Comparison of ENCODE assay signal across 8 cellular contexts in the genomic region with DNA sequence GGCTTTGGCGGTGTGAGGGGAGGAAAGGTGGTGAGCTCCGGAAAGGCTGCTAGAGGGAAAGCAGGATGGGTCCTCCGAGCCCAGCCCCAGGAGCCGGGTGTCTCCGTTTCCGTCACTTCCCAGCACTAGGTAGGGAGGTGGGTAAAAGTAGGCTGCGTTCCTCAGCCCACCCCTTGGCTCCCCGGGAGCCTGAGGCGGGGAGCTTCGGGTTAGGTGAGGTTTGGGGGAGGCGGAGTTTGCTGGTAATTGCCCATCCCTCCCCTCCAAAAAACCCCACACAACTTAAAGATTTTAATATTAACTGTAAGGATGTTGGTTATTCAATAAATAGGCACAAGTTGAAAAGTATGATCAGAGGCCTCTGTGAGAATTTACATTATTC. TPM values are rescaled to one million over a fixed set of nuclear protein-coding genes. Genes with fewer than 3 reads are reported as not detected.
DNase-seq lines count a peak whose midpoint lies in the region; ATAC-seq and TF ChIP-seq lines count a peak whose summit lies in the region.

No MANE protein-coding gene starts in this region.

- intact Hi-C loops in Calu3 (cut with micrococcal nuclease; ENCODE audit: unreplicated experiment) (loop anchor here (5.0 kb wide), 1 partner anchor 56 kb away; no protein-coding TSS in a partner anchor), dorsolateral prefrontal cortex (cut with DNase I) (loop anchor here (1.0 to 10.0 kb wide), 3 partner anchors 13 to 474 kb away; a partner anchor contains a TSS)

- peak overlapping the region; percentile 91 for H3K27ac ChIP-seq in HUES64 (ENCODE audit: low read depth, low read length)
- peak overlapping the region in 48 of 59 donors; percentile 2 to 99 (median 94) for H3K27ac ChIP-seq in dorsolateral prefrontal cortex
- H3K27ac ChIP-seq in neutrophil = peak overlapping the region; percentile 97

- H3K9ac ChIP-seq in HUES64 (ENCODE audit: low read depth, low read length) = peak overlapping the region; percentile 90

- TF ChIP-seq CTCF in Calu3 (IDR thresholded peaks at IDR 0.05; ENCODE audit: unreplicated experiment) (no peak), dorsolateral prefrontal cortex (IDR thresholded peaks at IDR 0.05 in 54 of 56, conservative IDR thresholded peaks at IDR 0.05 in 2 of 56; ENCODE audit: low read depth in 1 of 56, partially characterized antibody in 56 of 56) (peak in 2 of 56 donors; percentile 4 to 5), neutrophil (IDR thresholded peaks at IDR 0.05) (no peak)

- H3K4me1 ChIP-seq in HUES64 (ENCODE audit: insufficient read depth, low read length) (peaks cover 16% of the 10 kb centered on the region), neutrophil (ENCODE audit: control insufficient read depth in 1 of 2, insufficient read depth in 1 of 2, low read depth in 1 of 2, low read length in 1 of 2) (peaks cover 20 to 24% of the 10 kb centered on the region in 2 experiments)

- 2% methylated on average over 6 of the region's 11 CpGs for WGBS in HUES64

- peak overlapping the region; percentile 99 for H3K4me3 ChIP-seq in HUES64 (ENCODE audit: low read length)
- peak overlapping the region; percentile 49 to 100 (median 95) for H3K4me3 ChIP-seq in dorsolateral prefrontal cortex
- H3K4me3 ChIP-seq in neutrophil (ENCODE audit: low read depth in 1 of 2, low read length in 1 of 2) = peak overlapping the region; percentile 96 to 98

- no peaks in the 10 kb centered on the region for H3K27me3 Mint-ChIP-seq in Calu3 (ENCODE audit: unreplicated experiment)

- peak overlapping the region; percentile 93 for H3K27ac Mint-ChIP-seq in Calu3 (ENCODE audit: unreplicated experiment)

- peak overlapping the region; percentile 94 for H3K4me3 Mint-ChIP-seq in Calu3 (ENCODE audit: low read depth, unreplicated experiment)

- H3K27me3 ChIP-seq in HUES64 (ENCODE audit: insufficient read depth, low read length) = no peaks in the 10 kb centered on the region
- H3K27me3 ChIP-seq in dorsolateral prefrontal cortex = no peaks in the 10 kb centered on the region
- H3K27me3 ChIP-seq in neutrophil = no peaks in the 10 kb centered on the region

- no peaks in the 10 kb centered on the region for H3K9me3 Mint-ChIP-seq in Calu3 (ENCODE audit: low read depth, unreplicated experiment)

- H3K36me3 ChIP-seq in HUES64 (ENCODE audit: insufficient read depth, low read length) = no peaks in the 10 kb centered on the region; the same call in 1 of the 2 replicates
- H3K36me3 ChIP-seq in neutrophil = no peaks in the 10 kb centered on the region

- H3K36me3 Mint-ChIP-seq in Calu3 (ENCODE audit: insufficient read depth, unreplicated experiment) = peaks cover 27% of the 10 kb centered on the region

- DNase-seq in Calu3 (no peak), dorsolateral prefrontal cortex (no peak), EL (no peak), NCI-H1436 (lab: John Stamatoyannopoulos, UW) (no peak), DMS53 (lab: John Stamatoyannopoulos, UW) (no peak)

- H3K4me1 Mint-ChIP-seq in Calu3 (ENCODE audit: low read depth, unreplicated experiment) = no peaks in the 10 kb centered on the region

- no peaks in the 10 kb centered on the region for H3K9me3 ChIP-seq in HUES64 (ENCODE audit: insufficient read depth, low read depth, low read length)
- H3K9me3 ChIP-seq in neutrophil = no peaks in the 10 kb centered on the region

- peak; percentile 23 for ATAC-seq in GM21447 (IDR thresholded peaks at IDR 0.05; ENCODE audit: unreplicated experiment)

- CTCF ChIA-PET in Calu3 (lab: Charles Lee) = interaction anchor here (0.7 kb wide), 1 partner anchor 33 kb away, joined by 5 read pairs; no protein-coding TSS in a partner anchor

- TSS peak; percentile 84 for BruUV-seq in Calu3 (replicated peaks; lab: Mats Ljungman, UMichigan)

RNA-seq across cellular contexts. Expression of a gene that starts 0.6 kb away (rescaled TPM):
- total RNA-seq in Calu3 (2022) (46.1 and 53.9 TPM in 2 replicates), dorsolateral prefrontal cortex (100 to 1,000 TPM in 76 of 120 experiments, 10 to 100 TPM in 44; 70.3 to 129 (median 104) TPM)
- 29.2 TPM for polyA plus RNA-seq in HUES64 (2013, experiment 1 of 2)
- 31.4 TPM for polyA plus RNA-seq in HUES64 (2013, experiment 2 of 2)

RNA-seq across cellular contexts. Expression of a gene that starts 13.0 kb away (rescaled TPM):
- total RNA-seq in Calu3 (2022) = 209 and 225 TPM in 2 replicates
- 321 TPM for polyA plus RNA-seq in HUES64 (2013, experiment 1 of 2)
- 335 TPM for polyA plus RNA-seq in HUES64 (2013, experiment 2 of 2)
- 100 to 1,000 TPM in 118 of 120 experiments, 10 to 100 TPM in 2; 94.3 to 275 (median 200) TPM for total RNA-seq in dorsolateral prefrontal cortex
